ENCODE assay signal across 19 cellular contexts in genomic region chr2:135996304-135996703, GRCh38.
"Had no signal": no experiment of that assay in that cellular context is flagged by ENCODE, and none has a peak within 500 bp of the region (broad histone marks: within the 10 kb centered on the region; RNA-seq: fewer than 3 reads in every experiment).

No MANE protein-coding gene starts in this region.

- H3K9me3 ChIP-seq: mucosa of descending colon, ovary, right atrium auricular region, tibial artery, upper lobe of left lung, uterus had no signal

- H3K36me3 ChIP-seq: ovary, right atrium auricular region, tibial artery, upper lobe of left lung, uterus had no signal

- H3K4me1 ChIP-seq: uterus had no signal

- H3K4me3 Mint-ChIP-seq: natural killer cell, neural crest cell had no signal

- H3K27me3 ChIP-seq: ovary, right atrium auricular region, tibial artery, upper lobe of left lung, uterus had no signal

- H3K4me1 Mint-ChIP-seq: natural killer cell had no signal

- H3K9me3 Mint-ChIP-seq: natural killer cell, neural crest cell had no signal

- H3K4me3 ChIP-seq: mucosa of descending colon, ovary, right atrium auricular region, tibial artery, upper lobe of left lung, uterus had no signal

- H3K36me3 Mint-ChIP-seq: natural killer cell had no signal

- H3K27ac ChIP-seq: ovary, right atrium auricular region, tibial artery, upper lobe of left lung, uterus had no signal

- ATAC-seq: esophagus mucosa, left lobe of liver, mucosa of descending colon, natural killer cell had no signal

- FAIRE-seq: endometrium, frontal cortex, small intestine had no signal

- H3K27ac Mint-ChIP-seq: natural killer cell had no signal

- DNase-seq: effector memory CD4-positive, alpha-beta T cell; islet precursor cell; mammary epithelial cell; mucosa of descending colon; natural killer cell; nucleus accumbens; ovary; small intestine; stimulated activated CD4-positive, alpha-beta T cell treated with anti-CD3 and anti-CD28 coated beads, Interleukin-12 subunit alpha, Interleukin-12 subunit beta, amount 100 ng/mL, for 4 hours; stimulated activated naive CD4-positive, alpha-beta T cell treated with Interleukin-2 at 50 U/mL for 16 hours; tibial artery; upper lobe of left lung; uterus had no signal
